1 cellular context compared by ENCODE assay signal in the genomic region with DNA sequence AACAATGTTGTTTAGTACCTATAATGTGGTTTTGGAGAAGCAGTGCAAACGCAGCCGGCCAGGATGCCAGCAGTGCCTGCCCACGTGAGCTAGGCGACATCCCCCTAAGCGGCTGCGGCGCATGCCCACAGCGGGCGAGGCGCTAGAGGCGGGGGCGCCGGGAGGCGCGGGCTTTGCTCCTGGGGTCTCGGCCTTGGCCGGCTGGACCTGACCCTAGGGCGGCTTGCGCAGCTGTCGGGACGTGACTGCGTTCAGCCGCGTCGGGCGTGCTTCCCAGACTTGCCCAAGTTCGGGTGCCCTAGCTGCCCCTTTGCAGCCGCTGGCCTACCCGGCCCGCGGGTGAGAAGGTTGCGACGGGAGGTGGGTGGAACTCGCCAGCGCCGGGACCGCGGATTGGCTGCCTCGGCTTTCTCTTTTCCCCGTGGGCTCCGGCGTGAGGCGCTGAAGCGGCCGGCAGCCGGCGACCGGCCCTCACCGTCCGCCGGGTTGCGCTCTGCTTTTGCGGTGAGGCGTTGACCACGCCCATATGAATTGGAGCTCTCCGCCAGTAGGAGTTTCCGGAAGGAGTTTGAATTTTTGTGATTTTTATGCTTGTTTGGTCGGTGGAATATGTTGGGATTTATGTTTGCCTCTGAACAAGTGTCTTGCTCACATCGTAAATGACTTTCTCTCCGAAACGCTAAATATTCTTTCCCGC.
TF ChIP-seq lines count a peak whose summit lies in the region.

Gene TMEM19, plus strand, starts transcription at position 122 of the 697 bp plus-strand sequence. CDS start 599 bp downstream, outside the sequence.

TF ChIP-seq in H1, 55 proteins besides CTCF, POLR2A, EP300 and RAD21:
- TF ChIP-seq BCL11A (IDR thresholded peaks at IDR 0.05; ENCODE audit: low read depth in 2 of 2, low read length in 2 of 2) (no peak), CHD2 (IDR thresholded peaks at IDR 0.05; ENCODE audit: low read length) (no peak), KDM1A (IDR thresholded peaks at IDR 0.05; ENCODE audit: borderline replicate concordance, low read length) (no peak), BACH1 (IDR thresholded peaks at IDR 0.05; ENCODE audit: low read length) (0 out of 2 replicates have a peak, but pooled peaks have one; percentile 23), GTF2F1 (IDR thresholded peaks at IDR 0.05; ENCODE audit: borderline replicate concordance, low read depth, low read length) (no peak), NRF1 (IDR thresholded peaks at IDR 0.05; ENCODE audit: low read depth, low read length) (peak; percentile 67), SP1 (IDR thresholded peaks at IDR 0.05; ENCODE audit: low read depth, low read length) (0 out of 2 replicates have a peak, but pooled peaks have one; percentile 26), MAFK (IDR thresholded peaks at IDR 0.05; ENCODE audit: low read depth, low read length) (no peak), RBBP5 (IDR thresholded peaks at IDR 0.05; ENCODE audit: borderline replicate concordance, low read depth, low read length) (peak; percentile 92), TAF1 (IDR thresholded peaks at IDR 0.05; ENCODE audit: low read depth, low read length) (peak; percentile 85), SP4 (IDR thresholded peaks at IDR 0.05; ENCODE audit: low read length) (no peak), PHF8 (conservative IDR thresholded peaks at IDR 0.05; ENCODE audit: low read depth, low read length) (peak; percentile 94), MAX (IDR thresholded peaks at IDR 0.05) (peak; percentile 95), RXRA (IDR thresholded peaks at IDR 0.05; ENCODE audit: insufficient read depth, low read depth, low read length) (no peak), CHD1 (IDR thresholded peaks at IDR 0.05; ENCODE audit: low read depth, low read length) (no peak), HDAC2 (IDR thresholded peaks at IDR 0.05; ENCODE audit: borderline replicate concordance in 1 of 2, low read depth in 2 of 2, low read length in 2 of 2) (peak; percentile 51 to 89; a peak in 2 of 4 replicates), SIX5 (IDR thresholded peaks at IDR 0.05; ENCODE audit: low read depth, low read length) (no peak), KDM5A (IDR thresholded peaks at IDR 0.05; ENCODE audit: low read length) (no peak), BRCA1 (IDR thresholded peaks at IDR 0.05; ENCODE audit: low read depth, low read length) (no peak), JUND (IDR thresholded peaks at IDR 0.05; ENCODE audit: low read length) (no peak), CEBPB (IDR thresholded peaks at IDR 0.05; ENCODE audit: low read depth, low read length) (no peak), CREB1 (IDR thresholded peaks at IDR 0.05) (peak; percentile 45; the same call in 1 of the 2 replicates), KDM4A (IDR thresholded peaks at IDR 0.05; ENCODE audit: low read depth, low read length, severe bottlenecking) (peak; percentile 78), SP2 (IDR thresholded peaks at IDR 0.05; ENCODE audit: low read length) (no peak), POLR2AphosphoS5 (IDR thresholded peaks at IDR 0.05; ENCODE audit: low read depth, low read length) (peak; percentile 92), USF2 (IDR thresholded peaks at IDR 0.05; ENCODE audit: low read length) (peak; percentile 76; the same call in 1 of the 2 replicates), CTBP2 (IDR thresholded peaks at IDR 0.05; ENCODE audit: borderline replicate concordance, insufficient read depth, insufficient read length, low read length) (no peak), SIN3A (conservative IDR thresholded peaks at IDR 0.05 in 1 of 2, IDR thresholded peaks at IDR 0.05 in 1 of 2; ENCODE audit: low read depth in 1 of 2, low read length in 2 of 2) (0 out of 4 replicates have a peak, but pooled peaks of 1 of the 2 experiments have one; percentile 48), SIRT6 (IDR thresholded peaks at IDR 0.05; ENCODE audit: low read length) (no peak), TBP (IDR thresholded peaks at IDR 0.05; ENCODE audit: low read depth, low read length) (peak; percentile 81), TAF7 (optimal IDR thresholded peaks at IDR 0.05; ENCODE audit: borderline replicate concordance, low read depth, low read length) (peak; percentile 71), ASH2L (IDR thresholded peaks at IDR 0.05; ENCODE audit: low read length) (peak; percentile 96), SRF (IDR thresholded peaks at IDR 0.05; ENCODE audit: low read depth, low read length) (0 out of 2 replicates have a peak, but pooled peaks have one; percentile 12)
- TF ChIP-seq, protein P1, sequence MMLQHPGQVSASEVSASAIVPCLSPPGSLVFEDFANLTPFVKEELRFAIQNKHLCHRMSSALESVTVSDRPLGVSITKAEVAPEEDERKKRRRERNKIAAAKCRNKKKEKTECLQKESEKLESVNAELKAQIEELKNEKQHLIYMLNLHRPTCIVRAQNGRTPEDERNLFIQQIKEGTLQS (IDR thresholded peaks at IDR 0.05; ENCODE audit: insufficient read depth, low read depth, low read length), result 0 out of 2 replicates have a peak, but pooled peaks have one; percentile 22
- TF ChIP-seq, protein P2, sequence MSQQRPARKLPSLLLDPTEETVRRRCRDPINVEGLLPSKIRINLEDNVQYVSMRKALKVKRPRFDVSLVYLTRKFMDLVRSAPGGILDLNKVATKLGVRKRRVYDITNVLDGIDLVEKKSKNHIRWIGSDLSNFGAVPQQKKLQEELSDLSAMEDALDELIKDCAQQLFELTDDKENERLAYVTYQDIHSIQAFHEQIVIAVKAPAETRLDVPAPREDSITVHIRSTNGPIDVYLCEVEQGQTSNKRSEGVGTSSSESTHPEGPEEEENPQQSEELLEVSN (IDR thresholded peaks at IDR 0.05), result peak; percentile 94
